Comparison of ENCODE assay signal across 8 cellular contexts in genomic region chr16:67236551-67237395, GRCh38. TPM values are rescaled to one million over a fixed set of nuclear protein-coding genes. Genes with fewer than 3 reads are reported as not detected.
DNase-seq lines count a peak whose midpoint lies in the region; ATAC-seq lines count a peak whose summit lies in the region.

No MANE protein-coding gene starts in this region.

- no peaks in the 10 kb centered on the region for H3K27me3 ChIP-seq in trophoblast cell (ENCODE audit: insufficient read depth, low read length)

- no peak overlapping the region for H2BK12ac ChIP-seq in trophoblast cell (ENCODE audit: low read length)

- ATAC-seq in GM21529 (IDR thresholded peaks at IDR 0.05; ENCODE audit: unreplicated experiment) = no peak
- no peak for ATAC-seq in HG03442 (IDR thresholded peaks at IDR 0.05; ENCODE audit: unreplicated experiment)

- WGBS in trophoblast cell (ENCODE audit: extremely low coverage, insufficient coverage, insufficient read length) = no CpG with 5 or more reads among the region's 50 CpGs

- no peak overlapping the region for H3K23ac ChIP-seq in trophoblast cell (ENCODE audit: low read length)

- no peak overlapping the region for H2AFZ ChIP-seq in trophoblast cell (ENCODE audit: insufficient read depth, low read length, poor library complexity)

- no peak overlapping the region for H3K9ac ChIP-seq in trophoblast cell (ENCODE audit: low read length)

- no peak overlapping the region for H3K18ac ChIP-seq in trophoblast cell (ENCODE audit: low read length)

- H3K4ac ChIP-seq in trophoblast cell (ENCODE audit: low read depth, low read length) = no peak overlapping the region

- H3K4me1 Mint-ChIP-seq in activated CD4-positive, alpha-beta T cell treated with anti-CD3 and anti-CD28 coated beads, Interleukin-2, amount 10 ng/mL, durations not matched to agents 24 days and 14 days = peaks cover 13% of the 10 kb centered on the region

- H3K9me3 ChIP-seq in trophoblast cell (ENCODE audit: insufficient read depth, low read depth, low read length) = no peaks in the 10 kb centered on the region

- H3K27me3 Mint-ChIP-seq in activated CD4-positive, alpha-beta T cell treated with anti-CD3 and anti-CD28 coated beads, Interleukin-2, amount 10 ng/mL, durations not matched to agents 24 days and 14 days = no peaks in the 10 kb centered on the region

- no peak overlapping the region for H4K91ac ChIP-seq in trophoblast cell (ENCODE audit: low read depth, low read length)

- peaks cover 35 to 36% of the 10 kb centered on the region in 2 experiments for H3K36me3 ChIP-seq in trophoblast cell (ENCODE audit: control insufficient read depth in 1 of 2, insufficient read depth in 2 of 2, low read length in 2 of 2)

- no peak overlapping the region for H2AK5ac ChIP-seq in trophoblast cell (ENCODE audit: low read length)

- H3K79me2 ChIP-seq in trophoblast cell (ENCODE audit: control insufficient read depth, insufficient read depth, low read length, poor library complexity) = peaks cover 2% of the 10 kb centered on the region

- no peak overlapping the region for H4K8ac ChIP-seq in trophoblast cell (ENCODE audit: low read depth, low read length)

- H3K4me2 ChIP-seq in trophoblast cell (ENCODE audit: low read length) = no peak overlapping the region

- no peak overlapping the region for H2BK5ac ChIP-seq in trophoblast cell (ENCODE audit: low read depth, low read length, poor library complexity)

- H3K27ac ChIP-seq in trophoblast cell (ENCODE audit: low read depth, low read length) = no peak overlapping the region

- H3K4me3 ChIP-seq in Jurkat, Clone E6-1 (ENCODE audit: low read length) = peak overlapping the region; percentile 65
- H3K4me3 ChIP-seq in trophoblast cell (ENCODE audit: low read depth, low read length) = no peak overlapping the region

- H3K27ac Mint-ChIP-seq in activated CD4-positive, alpha-beta T cell treated with anti-CD3 and anti-CD28 coated beads, Interleukin-2, amount 10 ng/mL, durations not matched to agents 24 days and 14 days = peak overlapping the region; percentile 90

- peak overlapping the region; percentile 58 for H3K4me3 Mint-ChIP-seq in activated CD4-positive, alpha-beta T cell treated with anti-CD3 and anti-CD28 coated beads, Interleukin-2, amount 10 ng/mL, durations not matched to agents 24 days and 14 days

- H3K79me1 ChIP-seq in trophoblast cell (ENCODE audit: low read length) = peaks cover 13% of the 10 kb centered on the region

- H3K4me1 ChIP-seq in trophoblast cell (ENCODE audit: control insufficient read depth in 1 of 2, insufficient read depth in 2 of 2, low read length in 2 of 2) = peaks cover 14 to 15% of the 10 kb centered on the region in 2 experiments

- peak; percentile 81 for DNase-seq in ELR (ENCODE audit: low read depth)
- peak; percentile 81 for DNase-seq in Jurkat, Clone E6-1 (ENCODE audit: low read depth, low spot score)
- DNase-seq in activated CD4-positive, alpha-beta T cell treated with anti-CD3 and anti-CD28 coated beads, Interleukin-2, amount 10 ng/mL, durations not matched to agents 24 days and 14 days = peak; percentile 95
- DNase-seq in ecto neural progenitor cell (ENCODE audit: low spot score) = peak; percentile 93
- peak; percentile 34 to 42 for DNase-seq in trophoblast cell
- no peak for DNase-seq in C1 segment of cervical spinal cord (lab: John Stamatoyannopoulos, UW)

- H2BK120ac ChIP-seq in trophoblast cell (ENCODE audit: insufficient read depth, low read length, poor library complexity) = no peak overlapping the region

- H3K36me3 Mint-ChIP-seq in activated CD4-positive, alpha-beta T cell treated with anti-CD3 and anti-CD28 coated beads, Interleukin-2, amount 10 ng/mL, durations not matched to agents 24 days and 14 days (ENCODE audit: low read depth) = peaks cover 58% of the 10 kb centered on the region

- H3K14ac ChIP-seq in trophoblast cell (ENCODE audit: low read length) = no peak overlapping the region

- H4K12ac ChIP-seq in trophoblast cell (ENCODE audit: low read depth, low read length) = no peak overlapping the region

- intact Hi-C loops in activated CD4-positive, alpha-beta T cell treated with anti-CD3 and anti-CD28 coated beads, Interleukin-2, amount 10 ng/mL, durations not matched to agents 24 days and 14 days (cut with micrococcal nuclease) = loop anchor here (1.0 kb wide), 2 partner anchors 8 to 9 kb away; partner anchors contain the start of gene TMEM208

- H3K9me3 Mint-ChIP-seq in activated CD4-positive, alpha-beta T cell treated with anti-CD3 and anti-CD28 coated beads, Interleukin-2, amount 10 ng/mL, durations not matched to agents 24 days and 14 days = no peaks in the 10 kb centered on the region

RNA-seq across cellular contexts. Expression of gene TMEM208, which starts 9.8 kb away (rescaled TPM):
- 92.1 TPM for polyA plus RNA-seq in Jurkat, Clone E6-1 (2012; ENCODE audit: insufficient read depth, insufficient read length)
- total RNA-seq in activated CD4-positive, alpha-beta T cell treated with anti-CD3 and anti-CD28 coated beads, Interleukin-2, amount 10 ng/mL, durations not matched to agents 24 days and 14 days = 65.0 and 65.6 TPM in 2 replicates
- polyA plus RNA-seq in trophoblast cell (2013) = 44.5 and 47.1 TPM in 2 replicates

RNA-seq across cellular contexts. Expression of gene FHOD1, which starts 10.5 kb away (rescaled TPM):
- polyA plus RNA-seq in Jurkat, Clone E6-1 (2012; ENCODE audit: insufficient read depth, insufficient read length) = 79.4 TPM
- total RNA-seq in activated CD4-positive, alpha-beta T cell treated with anti-CD3 and anti-CD28 coated beads, Interleukin-2, amount 10 ng/mL, durations not matched to agents 24 days and 14 days = 128 TPM in 2 replicates
- polyA plus RNA-seq in trophoblast cell (2013) = 15.3 and 16.6 TPM in 2 replicates

RNA-seq across cellular contexts. Expression of gene SLC9A5, which starts 12.0 kb away (rescaled TPM):
- polyA plus RNA-seq in Jurkat, Clone E6-1 (2012; ENCODE audit: insufficient read depth, insufficient read length) = 6.8 TPM
- 5.3 TPM in 2 replicates for total RNA-seq in activated CD4-positive, alpha-beta T cell treated with anti-CD3 and anti-CD28 coated beads, Interleukin-2, amount 10 ng/mL, durations not matched to agents 24 days and 14 days
- polyA plus RNA-seq in trophoblast cell (2013) = 0.63 and 0.68 TPM in 2 replicates

RNA-seq across cellular contexts. Expression of gene ELMO3, which starts 37.8 kb away (rescaled TPM):
- polyA plus RNA-seq in Jurkat, Clone E6-1 (2012; ENCODE audit: insufficient read depth, insufficient read length) = 4.7 TPM
- total RNA-seq in activated CD4-positive, alpha-beta T cell treated with anti-CD3 and anti-CD28 coated beads, Interleukin-2, amount 10 ng/mL, durations not matched to agents 24 days and 14 days = 8.2 and 8.7 TPM in 2 replicates
- polyA plus RNA-seq in trophoblast cell (2013) = 2.8 and 3.1 TPM in 2 replicates

RNA-seq across cellular contexts. Expression of gene PLEKHG4, which starts 42.6 kb away (rescaled TPM):
- 74.1 TPM for polyA plus RNA-seq in Jurkat, Clone E6-1 (2012; ENCODE audit: insufficient read depth, insufficient read length)
- 43.4 and 43.8 TPM in 2 replicates for total RNA-seq in activated CD4-positive, alpha-beta T cell treated with anti-CD3 and anti-CD28 coated beads, Interleukin-2, amount 10 ng/mL, durations not matched to agents 24 days and 14 days
- polyA plus RNA-seq in trophoblast cell (2013) = 0.35 and 0.60 TPM in 2 replicates

Comparison
In these comparisons a context has a peak if more than half of its experiments do, and no peak if none do; other contexts are left out.
1. DNase-seq: peak in ELR (single experiment), Jurkat, Clone E6-1 (single experiment), activated CD4-positive, alpha-beta T cell treated with anti-CD3 and anti-CD28 coated beads, Interleukin-2, amount 10 ng/mL, durations not matched to agents 24 days and 14 days (single experiment), ecto neural progenitor cell (single experiment) and trophoblast cell (2 of 2); none in C1 segment of cervical spinal cord (0 of 14).